27 cellular contexts compared by ENCODE assay signal in genomic region chr2:2569306-2569705, GRCh38.
"Had no signal": no experiment of that assay in that cellular context is flagged by ENCODE, and none has a peak within 500 bp of the region (broad histone marks: within the 10 kb centered on the region; RNA-seq: fewer than 3 reads in every experiment).

No MANE protein-coding gene starts in this region.

- H3K27me3 Mint-ChIP-seq: naive B cell; natural killer cell treated with Interleukin-12 subunit alpha and Interleukin-12 subunit beta and Interleukin-15 and Interleukin-18, amount 100 ng/mL, for 72 hours; stimulated activated naive B cell treated with anti-CD40 and anti-IgM and Interleukin-4, amounts not matched to agents 10 μg/mL and 1 μg/mL and 100 μg/mL, for 72 hours; stimulated activated naive CD8-positive, alpha-beta T cell treated with anti-CD3 and anti-CD28 coated beads, Interleukin-15, Interleukin-2, amounts not matched to agents 100 ng/mL and 50 ng/mL, for 24 hours had no signal

- H3K4me3 ChIP-seq: esophagus muscularis mucosa, gastroesophageal sphincter, heart left ventricle, hepatocyte, lung, mucosa of descending colon, neural progenitor cell, ovary, psoas muscle, sigmoid colon, thoracic aorta, tibial nerve, upper lobe of right lung, vagina had no signal

- H3K79me2 ChIP-seq: hepatocyte had no signal

- H3K9me3 Mint-ChIP-seq: memory B cell; mesothelial cell of epicardium; natural killer cell treated with Interleukin-12 subunit alpha and Interleukin-12 subunit beta and Interleukin-15 and Interleukin-18, amount 100 ng/mL, for 72 hours; neural progenitor cell; stimulated activated naive B cell treated with anti-CD40 and anti-IgM and Interleukin-4, amounts not matched to agents 10 μg/mL and 1 μg/mL and 100 μg/mL, for 72 hours; stimulated activated naive CD8-positive, alpha-beta T cell treated with anti-CD3 and anti-CD28 coated beads, Interleukin-15, Interleukin-2, amounts not matched to agents 100 ng/mL and 50 ng/mL, for 24 hours had no signal

- H3K4me1 Mint-ChIP-seq: memory B cell; mesothelial cell of epicardium; naive B cell; stimulated activated naive B cell treated with anti-CD40 and anti-IgM and Interleukin-4, amounts not matched to agents 10 μg/mL and 1 μg/mL and 100 μg/mL, for 72 hours had no signal

- ATAC-seq: foreskin keratinocyte; gastroesophageal sphincter; heart left ventricle; left ventricle myocardium superior; mucosa of descending colon; natural killer cell treated with Interleukin-12 subunit alpha and Interleukin-12 subunit beta and Interleukin-15 and Interleukin-18, amount 100 ng/mL, for 72 hours; psoas muscle; right cardiac atrium; stimulated activated naive B cell treated with anti-CD40 and anti-IgM and Interleukin-4, amounts not matched to agents 10 μg/mL and 1 μg/mL and 100 μg/mL, for 72 hours; upper lobe of right lung had no signal

- DNase-seq: cortex of kidney; effector CD4-positive, alpha-beta T cell; foreskin keratinocyte; heart left ventricle; left ventricle myocardium superior; mucosa of descending colon; naive B cell; ovary; posterior cingulate gyrus; right cardiac atrium; sigmoid colon; stimulated activated CD4-positive, alpha-beta T cell treated with anti-CD3 and anti-CD28 coated beads, Interleukin-2, amount 100 ng/mL, for 48 hours; stimulated activated naive B cell treated with anti-CD40 and anti-IgM and Interleukin-4, amounts not matched to agents 10 μg/mL and 1 μg/mL and 100 μg/mL, for 72 hours; upper lobe of right lung had no signal

- H3K9ac ChIP-seq: neural progenitor cell had no signal

- H3K36me3 Mint-ChIP-seq: memory B cell; mesothelial cell of epicardium; naive B cell; natural killer cell treated with Interleukin-12 subunit alpha and Interleukin-12 subunit beta and Interleukin-15 and Interleukin-18, amount 100 ng/mL, for 72 hours; neural progenitor cell; stimulated activated naive B cell treated with anti-CD40 and anti-IgM and Interleukin-4, amounts not matched to agents 10 μg/mL and 1 μg/mL and 100 μg/mL, for 72 hours had no signal

- H3K27me3 ChIP-seq: foreskin keratinocyte, gastroesophageal sphincter, hepatocyte, neural progenitor cell, ovary, sigmoid colon, tibial nerve, upper lobe of right lung, vagina had no signal

- H3K36me3 ChIP-seq: esophagus muscularis mucosa, gastroesophageal sphincter, heart left ventricle, neural progenitor cell, ovary, sigmoid colon, thoracic aorta, tibial nerve, upper lobe of right lung, vagina had no signal

- H3K9me3 ChIP-seq: esophagus muscularis mucosa, gastroesophageal sphincter, heart left ventricle, ovary, psoas muscle, sigmoid colon, thoracic aorta, tibial nerve, upper lobe of right lung, vagina had no signal

- H3K4me2 ChIP-seq: hepatocyte, neural progenitor cell had no signal

- H3K4me3 Mint-ChIP-seq: memory B cell; mesothelial cell of epicardium; naive B cell; natural killer cell treated with Interleukin-12 subunit alpha and Interleukin-12 subunit beta and Interleukin-15 and Interleukin-18, amount 100 ng/mL, for 72 hours; neural progenitor cell; stimulated activated naive B cell treated with anti-CD40 and anti-IgM and Interleukin-4, amounts not matched to agents 10 μg/mL and 1 μg/mL and 100 μg/mL, for 72 hours; stimulated activated naive CD8-positive, alpha-beta T cell treated with anti-CD3 and anti-CD28 coated beads, Interleukin-15, Interleukin-2, amounts not matched to agents 100 ng/mL and 50 ng/mL, for 24 hours had no signal

- H3K27ac ChIP-seq: esophagus muscularis mucosa, foreskin keratinocyte, gastroesophageal sphincter, heart left ventricle, hepatocyte, neural progenitor cell, ovary, psoas muscle, sigmoid colon, thoracic aorta, tibial nerve, upper lobe of right lung, vagina had no signal

- H2AFZ ChIP-seq: hepatocyte, neural progenitor cell had no signal

- H3K4me1 ChIP-seq: esophagus muscularis mucosa, foreskin keratinocyte, gastroesophageal sphincter, heart left ventricle, psoas muscle, sigmoid colon, tibial nerve, upper lobe of right lung, vagina had no signal

- H3K27ac Mint-ChIP-seq: memory B cell; mesothelial cell of epicardium; naive B cell; natural killer cell treated with Interleukin-12 subunit alpha and Interleukin-12 subunit beta and Interleukin-15 and Interleukin-18, amount 100 ng/mL, for 72 hours; stimulated activated naive B cell treated with anti-CD40 and anti-IgM and Interleukin-4, amounts not matched to agents 10 μg/mL and 1 μg/mL and 100 μg/mL, for 72 hours; stimulated activated naive CD8-positive, alpha-beta T cell treated with anti-CD3 and anti-CD28 coated beads, Interleukin-15, Interleukin-2, amounts not matched to agents 100 ng/mL and 50 ng/mL, for 24 hours had no signal
